12 cellular contexts compared by ENCODE assay signal in the genomic region with DNA sequence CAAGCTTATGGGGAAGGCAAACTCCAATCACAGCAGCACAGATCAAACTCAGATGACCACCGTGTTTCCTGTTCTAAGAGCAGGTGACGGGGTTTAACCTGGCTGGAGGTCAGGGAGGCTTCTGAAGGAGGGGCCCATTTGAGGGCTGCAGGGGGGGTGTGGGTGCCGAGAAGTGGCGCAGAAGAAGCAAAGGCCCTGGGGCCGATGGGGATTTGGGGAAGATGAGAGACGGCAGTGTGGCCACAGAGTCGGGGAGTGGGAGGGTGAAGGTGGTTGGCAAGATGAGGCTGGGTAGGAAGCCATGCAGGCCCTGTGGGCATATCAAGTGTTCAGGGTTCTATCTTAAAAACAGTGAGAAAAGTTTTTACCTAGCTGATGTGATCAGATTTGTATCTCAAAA.
"Had no signal": no experiment of that assay in that cellular context is flagged by ENCODE, and none has a peak within 500 bp of the region (broad histone marks: within the 10 kb centered on the region; RNA-seq: fewer than 3 reads in every experiment).

No MANE protein-coding gene starts in this region.

- H3K9me3 Mint-ChIP-seq: naive B cell; stimulated activated effector memory CD8-positive, alpha-beta T cell treated with anti-CD3 and anti-CD28 coated beads, Interleukin-12 subunit alpha, Interleukin-12 subunit beta, amount 100 ng/mL, for 72 hours had no signal

- FAIRE-seq: astrocyte, bronchial epithelial cell, pancreas had no signal

- ATAC-seq: gastrocnemius medialis; heart left ventricle; left colon; SK-N-SH treated with all-trans-retinoic acid at 6 μM for 48 hours; stimulated activated effector memory CD8-positive, alpha-beta T cell treated with anti-CD3 and anti-CD28 coated beads, Interleukin-12 subunit alpha, Interleukin-12 subunit beta, amount 100 ng/mL, for 72 hours had no signal

- H3K4me3 Mint-ChIP-seq: naive B cell; stimulated activated effector memory CD8-positive, alpha-beta T cell treated with anti-CD3 and anti-CD28 coated beads, Interleukin-12 subunit alpha, Interleukin-12 subunit beta, amount 100 ng/mL, for 72 hours had no signal

- DNase-seq: activated CD4-positive, alpha-beta T cell treated with anti-CD3 and anti-CD28 coated beads for 48 hours; gastrocnemius medialis; heart left ventricle; left colon; mammary epithelial cell; naive B cell; pancreas; substantia nigra had no signal

- H3K27me3 Mint-ChIP-seq: naive B cell had no signal
